ENCODE assay signal across 18 cellular contexts in the genomic region with DNA sequence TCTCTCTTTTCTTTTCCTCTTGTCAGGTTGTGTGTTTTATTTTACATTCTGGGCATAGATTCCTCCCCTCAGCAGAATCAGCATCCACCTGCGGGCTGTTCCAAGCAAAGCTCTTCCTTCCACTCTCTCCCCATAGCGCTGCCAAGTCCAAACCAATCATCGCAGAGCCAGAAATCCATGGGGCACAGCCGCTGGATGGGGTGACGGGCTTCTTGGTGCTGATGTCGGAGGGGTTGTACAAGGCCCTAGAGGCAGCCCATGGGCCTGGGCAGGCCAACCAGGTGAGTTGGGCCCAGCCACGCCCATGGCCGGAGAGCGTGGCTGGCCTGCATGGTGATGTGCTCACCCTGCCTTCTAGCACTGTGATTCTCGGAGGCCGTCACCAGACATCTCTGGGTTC. TPM values are rescaled to one million over a fixed set of nuclear protein-coding genes. Genes with fewer than 3 reads are reported as not detected.
"Had no signal": no experiment of that assay in that cellular context is flagged by ENCODE, and none has a peak within 500 bp of the region (broad histone marks: within the 10 kb centered on the region; RNA-seq: fewer than 3 reads in every experiment).

No MANE protein-coding gene starts in this region.

- H3K4me3 Mint-ChIP-seq: endodermal cell, naive B cell, nephron, type B pancreatic cell had no signal

- H3K4me1 Mint-ChIP-seq: endodermal cell, naive B cell, nephron had no signal

- H3K27me3 ChIP-seq: neutrophil had no signal

- H3K27me3 Mint-ChIP-seq: naive B cell, type B pancreatic cell had no signal

- H3K9me3 Mint-ChIP-seq: endodermal cell, naive B cell, nephron, type B pancreatic cell had no signal

- H3K27ac ChIP-seq: coronary artery, neutrophil had no signal

- H3K27ac Mint-ChIP-seq: endodermal cell, nephron had no signal

- H3K9me3 ChIP-seq: neutrophil had no signal

- H3K4me3 ChIP-seq: coronary artery had no signal

- DNase-seq: effector CD4-positive, alpha-beta T cell; endodermal cell; foreskin melanocyte; head of caudate nucleus; hippocampal formation; kidney glomerular epithelial cell; mesendoderm; naive B cell; small intestine; stimulated activated CD4-positive, alpha-beta T cell treated with anti-CD3 and anti-CD28 coated beads, Interleukin-12 subunit alpha, Interleukin-12 subunit beta, amount 100 ng/mL, for 4 hours; stimulated activated naive CD4-positive, alpha-beta T cell treated with Interleukin-2 at 50 U/mL for 16 hours had no signal

RNA-seq across cellular contexts. Expression of gene MGAT3, which starts 35.1 kb away (rescaled TPM):
- total RNA-seq: dermis microvascular lymphatic vessel endothelial cell, lung microvascular endothelial cell, pulmonary artery endothelial cell had no signal
